12 cellular contexts compared by ENCODE assay signal in the genomic region with DNA sequence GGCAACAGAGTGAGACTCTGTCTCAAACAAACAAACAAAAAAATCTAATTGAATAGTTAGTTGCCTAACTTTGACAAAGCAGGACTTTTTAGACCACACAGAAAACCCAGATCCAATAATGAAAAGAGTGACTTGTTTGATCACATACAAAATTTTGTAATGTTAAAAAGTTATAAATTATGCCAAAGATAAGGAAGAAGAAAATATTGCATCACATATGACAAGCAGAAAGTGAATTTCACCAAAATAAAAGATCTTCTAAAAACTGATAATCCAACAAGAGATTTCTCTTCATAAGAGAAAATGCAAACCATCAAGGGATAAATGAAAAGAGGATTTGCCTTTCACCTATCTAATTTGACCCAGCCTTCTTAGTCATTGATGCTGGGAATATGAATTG.
DNase-seq lines count a peak whose midpoint lies in the region; ATAC-seq and TF ChIP-seq lines count a peak whose summit lies in the region.
"Had no signal": no experiment of that assay in that cellular context is flagged by ENCODE, and none has a peak within 500 bp of the region (broad histone marks: within the 10 kb centered on the region; RNA-seq: fewer than 3 reads in every experiment).

No MANE protein-coding gene starts in this region.

- H3K4me3 Mint-ChIP-seq in CD4-positive, alpha-beta T cell = peak overlapping the region; percentile 12
- peak overlapping the region; percentile 26 to 72 (median 47) for H3K4me3 Mint-ChIP-seq in T-cell
- peak overlapping the region; percentile 45 to 82 for H3K4me3 Mint-ChIP-seq in effector memory CD8-positive, alpha-beta T cell

- peaks cover 21% of the 10 kb centered on the region for H3K4me1 ChIP-seq in ACC112 (ENCODE audit: control insufficient read depth, insufficient read depth, low read length, unreplicated experiment)

- no peaks in the 10 kb centered on the region for H3K9me3 Mint-ChIP-seq in CD4-positive, alpha-beta T cell
- no peaks in the 10 kb centered on the region for H3K9me3 Mint-ChIP-seq in T-cell
- no peaks in the 10 kb centered on the region for H3K9me3 Mint-ChIP-seq in effector memory CD8-positive, alpha-beta T cell
- H3K9me3 Mint-ChIP-seq: neural crest cell had no signal

- H3K27ac Mint-ChIP-seq in CD4-positive, alpha-beta T cell = peak overlapping the region; percentile 89
- H3K27ac Mint-ChIP-seq in T-cell = peak overlapping the region; percentile 92 to 96
- peak overlapping the region; percentile 77 to 99 for H3K27ac Mint-ChIP-seq in effector memory CD8-positive, alpha-beta T cell

- peak overlapping the region; percentile 48; the same call in 1 of the 2 replicates for H3K4me3 ChIP-seq in ACC112 (ENCODE audit: low read depth, low read length)
- H3K4me3 ChIP-seq: lower lobe of right lung had no signal

- no peak overlapping the region for H3K27ac ChIP-seq in ACC112 (ENCODE audit: low read depth, low read length)
- H3K27ac ChIP-seq in CD4-positive, alpha-beta T cell (ENCODE audit: low read depth, low read length) = no peak overlapping the region
- H3K27ac ChIP-seq: lower lobe of right lung had no signal

- H3K79me2 ChIP-seq in ACC112 (ENCODE audit: control insufficient read depth, insufficient read depth, low read length, unreplicated experiment) = peaks cover 20% of the 10 kb centered on the region

- no peak for TF ChIP-seq CTCF in CD4-positive, alpha-beta T cell (IDR thresholded peaks at IDR 0.05)

- H3K9me3 ChIP-seq in CD4-positive, alpha-beta T cell (ENCODE audit: control insufficient read depth, low read length) = no peaks in the 10 kb centered on the region
- H3K9me3 ChIP-seq: lower lobe of right lung had no signal

- no peak for ATAC-seq in CD4-positive, alpha-beta T cell (ENCODE audit: poor library complexity)
- ATAC-seq in T-cell (replicated peaks in 1 of 4) (no peak), GM19397 (IDR thresholded peaks at IDR 0.05; ENCODE audit: unreplicated experiment) (no peak)
- no peak for ATAC-seq in effector memory CD8-positive, alpha-beta T cell (replicated peaks)
- ATAC-seq: lower lobe of right lung had no signal

- peaks cover 35% of the 10 kb centered on the region for H3K36me3 Mint-ChIP-seq in CD4-positive, alpha-beta T cell (ENCODE audit: low read depth)
- H3K36me3 Mint-ChIP-seq in T-cell = peaks cover 10% of the 10 kb centered on the region
- H3K36me3 Mint-ChIP-seq in effector memory CD8-positive, alpha-beta T cell (ENCODE audit: insufficient read depth) = peaks cover 28% of the 10 kb centered on the region

- H3K36me3 ChIP-seq in ACC112 (ENCODE audit: insufficient read depth, low read length) = no peaks in the 10 kb centered on the region

- H3K4me1 Mint-ChIP-seq in CD4-positive, alpha-beta T cell (ENCODE audit: low read depth) = peaks cover 60% of the 10 kb centered on the region
- peaks cover 55 to 57% (median 56%) of the 10 kb centered on the region in 3 donors for H3K4me1 Mint-ChIP-seq in T-cell
- H3K4me1 Mint-ChIP-seq in effector memory CD8-positive, alpha-beta T cell (ENCODE audit: low read depth in 2 of 2) = peaks cover 30 to 38% of the 10 kb centered on the region in 2 donors

- intact Hi-C loops in CD4-positive, alpha-beta T cell (cut with DNase I, micrococcal nuclease) = loop anchor here (2.0 to 10.0 kb wide), 7 partner anchors 387 to 915 kb away; a partner anchor contains a TSS

- no peaks in the 10 kb centered on the region for H3K27me3 Mint-ChIP-seq in CD4-positive, alpha-beta T cell
- no peaks in the 10 kb centered on the region for H3K27me3 Mint-ChIP-seq in T-cell
- no peaks in the 10 kb centered on the region for H3K27me3 Mint-ChIP-seq in effector memory CD8-positive, alpha-beta T cell

- POLR2A ChIA-PET in CD4-positive, alpha-beta T cell (lab: Charles Lee) = interaction anchor here (0.9 to 1.3 kb wide), 2 partner anchors 161 to 386 kb away, joined by 3 to 4 read pairs; a partner anchor contains a TSS
- POLR2A ChIA-PET in T-cell (lab: Charles Lee) = interaction anchor here in 1 of 2 donors (0.6 kb wide), 1 partner anchor 927 kb away, joined by 3 read pairs; no protein-coding TSS in a partner anchor

- DNase-seq in CD4-positive, alpha-beta T cell = no peak
- DNase-seq in T-cell = no peak
- no peak for DNase-seq in effector memory CD8-positive, alpha-beta T cell
- DNase-seq in NCI-H1048 (lab: John Stamatoyannopoulos, UW) = no peak
- DNase-seq in NK-92 (lab: John Stamatoyannopoulos, UW; ENCODE audit: unreplicated experiment) = no peak
- DNase-seq in stimulated activated CD4-positive, alpha-beta T cell treated with anti-CD3 and anti-CD28 coated beads, Interleukin-12 subunit alpha, Interleukin-12 subunit beta, amount 100 ng/mL, for 4 hours = no peak
- DNase-seq: lower lobe of right lung; NCI-H187; stimulated activated CD4-positive, alpha-beta T cell treated with anti-CD3 and anti-CD28 coated beads, Interleukin-1b, Interleukin-23, amount 100 ng/mL, for 48 hours had no signal

- CTCF ChIA-PET in CD4-positive, alpha-beta T cell (lab: Charles Lee) = interaction anchor here (0.6 to 1.2 kb wide), 2 partner anchors 10 to 19 kb away, joined by 3 to 4 read pairs; no protein-coding TSS in a partner anchor
- CTCF ChIA-PET in T-cell (lab: Charles Lee) = no interaction called here

- no peaks in the 10 kb centered on the region for H3K27me3 ChIP-seq in ACC112 (ENCODE audit: insufficient read depth, low read length)
- H3K27me3 ChIP-seq in CD4-positive, alpha-beta T cell (ENCODE audit: control insufficient read depth, insufficient read depth, low read length) = no peaks in the 10 kb centered on the region

- H2AFZ ChIP-seq in ACC112 (ENCODE audit: low read length, unreplicated experiment) = no peak overlapping the region

Comparison
In these comparisons a context has a peak if more than half of its experiments do, and no peak if none do; other contexts are left out.
1. H3K4me3 Mint-ChIP-seq: peak in every context shown above with its lines; median percentile 64 in effector memory CD8-positive, alpha-beta T cell; 47 in T-cell; 12 in CD4-positive, alpha-beta T cell.